11 cellular contexts compared by ENCODE assay signal in genomic region chr2:112150851-112151250, GRCh38. TPM values are rescaled to one million over a fixed set of nuclear protein-coding genes. Genes with fewer than 3 reads are reported as not detected.
DNase-seq lines count a peak whose midpoint lies in the region; ATAC-seq and TF ChIP-seq lines count a peak whose summit lies in the region.
"Had no signal": no experiment of that assay in that cellular context is flagged by ENCODE, and none has a peak within 500 bp of the region (broad histone marks: within the 10 kb centered on the region; RNA-seq: fewer than 3 reads in every experiment).

No MANE protein-coding gene starts in this region.

- no peak for TF ChIP-seq POLR2A in esophagus muscularis mucosa (IDR thresholded peaks at IDR 0.05; ENCODE audit: low read depth)

- H2AFZ ChIP-seq in osteoblast (ENCODE audit: low read length) = no peak overlapping the region

- H3K79me2 ChIP-seq in osteoblast (ENCODE audit: insufficient read depth, low read length) = peaks cover 3% of the 10 kb centered on the region

- intact Hi-C loops in Right ventricle myocardium inferior (cut with DNase I) = no loop called here
- intact Hi-C loops in left ventricle myocardium superior (cut with micrococcal nuclease) = no loop called here
- intact Hi-C loops in esophagus muscularis mucosa (cut with DNase I) = no loop called here

- WGBS in esophagus muscularis mucosa = 93% methylated on average over 11 of the region's 11 CpGs

- H3K4me2 ChIP-seq in osteoblast (ENCODE audit: insufficient read depth, low read length) = peak overlapping the region; percentile 17

- ATAC-seq in Right ventricle myocardium inferior = peak; percentile 9
- ATAC-seq in left ventricle myocardium superior = no peak
- ATAC-seq in GM21576 (IDR thresholded peaks at IDR 0.05; ENCODE audit: unreplicated experiment) = no peak
- ATAC-seq in HG03439 (IDR thresholded peaks at IDR 0.05; ENCODE audit: unreplicated experiment) = no peak
- ATAC-seq: left lung had no signal

- H3K36me3 ChIP-seq in esophagus muscularis mucosa (no peaks in the 10 kb centered on the region), osteoblast (ENCODE audit: insufficient read depth, low read length) (no peaks in the 10 kb centered on the region)
- H3K36me3 ChIP-seq: left lung had no signal

- DNase-seq in Right ventricle myocardium inferior (ENCODE audit: missing footprints) = no peak
- no peak for DNase-seq in left ventricle myocardium superior
- DNase-seq in esophagus muscularis mucosa (ENCODE audit: extremely low spot score) = peak; percentile 60
- DNase-seq in osteoblast (ENCODE audit: insufficient read length, low spot score, missing footprints) = no peak
- no peak for DNase-seq in GM03348 (ENCODE audit: low spot score)
- DNase-seq in C1 segment of cervical spinal cord (lab: John Stamatoyannopoulos, UW) = no peak
- DNase-seq: activated CD4-positive, alpha-beta T cell treated with anti-CD3 and anti-CD28 coated beads, Interleukin-2, amount 10 ng/mL, durations not matched to agents 7 days and 5 days; left lung had no signal

- H3K4me3 ChIP-seq in esophagus muscularis mucosa (no peak overlapping the region), osteoblast (ENCODE audit: insufficient read depth, low read length) (no peak overlapping the region)
- H3K4me3 ChIP-seq: dorsolateral prefrontal cortex, left lung had no signal

- H3K9me3 ChIP-seq in esophagus muscularis mucosa (no peaks in the 10 kb centered on the region), osteoblast (ENCODE audit: low read depth, low read length) (no peaks in the 10 kb centered on the region)
- H3K9me3 ChIP-seq: left lung had no signal

- no peak for TF ChIP-seq EP300 in esophagus muscularis mucosa (IDR thresholded peaks at IDR 0.05)

- H3K27me3 ChIP-seq in esophagus muscularis mucosa (no peaks in the 10 kb centered on the region), osteoblast (ENCODE audit: insufficient read depth, low read length) (no peaks in the 10 kb centered on the region)
- H3K27me3 ChIP-seq: dorsolateral prefrontal cortex, left lung had no signal

- H3K27ac ChIP-seq in esophagus muscularis mucosa (replicated peaks in 1 of 4) (no peak overlapping the region), osteoblast (ENCODE audit: low read depth, low read length) (peak overlapping the region; percentile 98)
- H3K27ac ChIP-seq: left lung had no signal

- H4K20me1 ChIP-seq in osteoblast (ENCODE audit: insufficient read depth, low read length) = no peaks in the 10 kb centered on the region

- H3K4me1 ChIP-seq in esophagus muscularis mucosa = no peaks in the 10 kb centered on the region
- peaks cover 64% of the 10 kb centered on the region for H3K4me1 ChIP-seq in osteoblast (ENCODE audit: insufficient read depth, low read length)

- no peak for TF ChIP-seq CTCF in esophagus muscularis mucosa (IDR thresholded peaks at IDR 0.05)
- no peak for TF ChIP-seq CTCF in osteoblast (IDR thresholded peaks at IDR 0.05; ENCODE audit: extremely low read depth, low read depth, low read length)

RNA-seq across cellular contexts. Expression of gene FBLN7, which starts 12.7 kb away (rescaled TPM):
- total RNA-seq in Right ventricle myocardium inferior (0.54 TPM), left ventricle myocardium superior (0.32 TPM), esophagus muscularis mucosa (1 to 10 TPM; 1.1 to 2.1 (median 1.8) TPM), osteoblast (5.3 and 5.8 TPM in 2 replicates)
